In genomic region chr4:82842593-82842992, GRCh38 we compare ENCODE assay signal across 12 cellular contexts. TPM values are rescaled to one million over a fixed set of nuclear protein-coding genes. Genes with fewer than 3 reads are reported as not detected.
DNase-seq lines count a peak whose midpoint lies in the region; TF ChIP-seq lines count a peak whose summit lies in the region.
"Had no signal": no experiment of that assay in that cellular context is flagged by ENCODE, and none has a peak within 500 bp of the region (broad histone marks: within the 10 kb centered on the region; RNA-seq: fewer than 3 reads in every experiment).

No MANE protein-coding gene starts in this region.

- in situ Hi-C loops in ACHN (cut with HindIII; ENCODE audit: low pct_ligation_motif_present, low pct_unique_long_range_greater_than_20kb, low sequenced_read_pairs) = no loop called here
- in situ Hi-C loops in SK-MEL-5 (cut with HindIII; ENCODE audit: low pct_unique_long_range_greater_than_20kb, low sequenced_read_pairs) = no loop called here

- peak; percentile 28 for TF ChIP-seq CTCF in GM12864 (IDR thresholded peaks at IDR 0.05; ENCODE audit: low read depth, low read length, missing control alignments)

- no peak overlapping the region for H3K4me3 ChIP-seq in GM12864 (ENCODE audit: low read depth, low read length)

- DNase-seq in ACHN (peak; percentile 15), GM12864 (ENCODE audit: low read depth) (no peak), SK-MEL-5 (ENCODE audit: low read depth, low spot score) (peak; percentile 41), foreskin melanocyte (peak; percentile 13), inferior parietal cortex (ENCODE audit: extremely low spot score) (no peak), NCI-H128 (lab: John Stamatoyannopoulos, UW; ENCODE audit: unreplicated experiment) (no peak), NCI-H2196 (lab: John Stamatoyannopoulos, UW; ENCODE audit: unreplicated experiment) (no peak), H4 (ENCODE audit: low spot score) (no peak)
- DNase-seq: activated T-cell treated with anti-CD3 and anti-CD28 coated beads for 4 hours; DMS79; effector CD4-positive, alpha-beta T cell; NCI-H187 treated with DMSO at 0.1 percent for 48 hours had no signal

RNA-seq across cellular contexts. Expression of gene SCD5, which starts 44.0 kb away (rescaled TPM):
- 21.6 and 24.2 TPM in 2 replicates for total RNA-seq in SK-MEL-5 (2014; rRNA removed; shearing (Covaris generic))
- 24.3 and 25.2 TPM in 2 replicates for polyA plus RNA-seq in SK-MEL-5 (2015; cell fraction: cytosol; rRNA removed)
- polyA plus RNA-seq in SK-MEL-5 (2015; cell fraction: nucleus; rRNA removed) = 2.5 and 4.7 TPM in 2 replicates
- 13.8 and 14.5 TPM in 2 replicates for total RNA-seq in H4 (2014; rRNA removed; shearing (Covaris generic))

RNA-seq across cellular contexts. Expression of gene SEC31A, which starts 48.4 kb away (rescaled TPM):
- total RNA-seq in SK-MEL-5 (2014; rRNA removed; shearing (Covaris generic)) = 91.3 and 104 TPM in 2 replicates
- polyA plus RNA-seq in SK-MEL-5 (2015; cell fraction: cytosol; rRNA removed) = 90.0 and 100 TPM in 2 replicates
- 125 and 135 TPM in 2 replicates for polyA plus RNA-seq in SK-MEL-5 (2015; cell fraction: nucleus; rRNA removed)
- 132 and 136 TPM in 2 replicates for total RNA-seq in H4 (2014; rRNA removed; shearing (Covaris generic))

RNA-seq across cellular contexts. Expression of gene THAP9, which starts 57.9 kb away (rescaled TPM):
- total RNA-seq in SK-MEL-5 (2014; rRNA removed; shearing (Covaris generic)) = 6.5 and 6.9 TPM in 2 replicates
- polyA plus RNA-seq in SK-MEL-5 (2015; cell fraction: cytosol; rRNA removed) = 2.8 and 3.0 TPM in 2 replicates
- 18.8 and 24.1 TPM in 2 replicates for polyA plus RNA-seq in SK-MEL-5 (2015; cell fraction: nucleus; rRNA removed)
- 1.5 and 3.3 TPM in 2 replicates for total RNA-seq in H4 (2014; rRNA removed; shearing (Covaris generic))

Comparison
In these comparisons a context has a peak if more than half of its experiments do, and no peak if none do; other contexts are left out.
1. DNase-seq: peak in ACHN (single experiment), SK-MEL-5 (single experiment) and foreskin melanocyte (single experiment); none in GM12864 (single experiment), inferior parietal cortex (single experiment), NCI-H128 (single experiment), NCI-H2196 (single experiment) and H4 (single experiment).